Comparison of ENCODE assay signal across 1 cellular context in genomic region chr17:27892542-27892865, GRCh38.
A peak's percentile ranks its signal among the peaks of the same experiment; 100 is the strongest.
TF ChIP-seq lines count a peak whose summit lies in the region.

No MANE protein-coding gene starts in this region.

TF ChIP-seq in HEK293, 187 proteins besides CTCF, POLR2A, EP300 and RAD21 (continued from another document):
- TF ChIP-seq ZNF664 (tag by site-specific recombination; IDR thresholded peaks at IDR 0.05) (peak; percentile 91), ZNF585B (tag by site-specific recombination; IDR thresholded peaks at IDR 0.05) (no peak), YY2 (tag by site-specific recombination; IDR thresholded peaks at IDR 0.05) (no peak), PRDM4 (tag by site-specific recombination; IDR thresholded peaks at IDR 0.05) (peak; percentile 63), ZNF248 (tag by site-specific recombination; IDR thresholded peaks at IDR 0.05) (no peak), PBX3 (CRISPR knock-in tag; IDR thresholded peaks at IDR 0.05) (no peak), KLF9 (tag by site-specific recombination; IDR thresholded peaks at IDR 0.05; ENCODE audit: low read depth) (no peak), ZNF24 (tag by site-specific recombination; IDR thresholded peaks at IDR 0.05) (no peak), ZNF155 (tag by site-specific recombination; IDR thresholded peaks at IDR 0.05) (no peak), KLF1 (tag by site-specific recombination; IDR thresholded peaks at IDR 0.05) (no peak), ZBTB7A (tag by site-specific recombination; IDR thresholded peaks at IDR 0.05; ENCODE audit: low read depth) (no peak), ZNF621 (tag by site-specific recombination; IDR thresholded peaks at IDR 0.05) (no peak), ZNF18 (tag by site-specific recombination; IDR thresholded peaks at IDR 0.05) (no peak), ZNF335 (tag by site-specific recombination; conservative IDR thresholded peaks at IDR 0.05) (peak; percentile 1), ZEB2 (tag by site-specific recombination; IDR thresholded peaks at IDR 0.05) (no peak), ZNF366 (tag by site-specific recombination; conservative IDR thresholded peaks at IDR 0.05) (no peak), ZNF266 (tag by site-specific recombination; IDR thresholded peaks at IDR 0.05; ENCODE audit: low read depth) (no peak), ZNF169 (tag by site-specific recombination; IDR thresholded peaks at IDR 0.05) (no peak), ZNF140 (tag by site-specific recombination; IDR thresholded peaks at IDR 0.05) (no peak), ZNF704 (tag by site-specific recombination; IDR thresholded peaks at IDR 0.05) (no peak), ZNF112 (tag by site-specific recombination; IDR thresholded peaks at IDR 0.05) (no peak), ZNF398 (tag by site-specific recombination; IDR thresholded peaks at IDR 0.05) (0 out of 2 replicates have a peak, but pooled peaks have one; percentile 15), ZNF311 (tag by site-specific recombination; IDR thresholded peaks at IDR 0.05; ENCODE audit: borderline replicate concordance) (no peak), ZNF239 (tag by site-specific recombination; IDR thresholded peaks at IDR 0.05) (no peak)
